ENCODE assay signal across 1 cellular context in the genomic region with DNA sequence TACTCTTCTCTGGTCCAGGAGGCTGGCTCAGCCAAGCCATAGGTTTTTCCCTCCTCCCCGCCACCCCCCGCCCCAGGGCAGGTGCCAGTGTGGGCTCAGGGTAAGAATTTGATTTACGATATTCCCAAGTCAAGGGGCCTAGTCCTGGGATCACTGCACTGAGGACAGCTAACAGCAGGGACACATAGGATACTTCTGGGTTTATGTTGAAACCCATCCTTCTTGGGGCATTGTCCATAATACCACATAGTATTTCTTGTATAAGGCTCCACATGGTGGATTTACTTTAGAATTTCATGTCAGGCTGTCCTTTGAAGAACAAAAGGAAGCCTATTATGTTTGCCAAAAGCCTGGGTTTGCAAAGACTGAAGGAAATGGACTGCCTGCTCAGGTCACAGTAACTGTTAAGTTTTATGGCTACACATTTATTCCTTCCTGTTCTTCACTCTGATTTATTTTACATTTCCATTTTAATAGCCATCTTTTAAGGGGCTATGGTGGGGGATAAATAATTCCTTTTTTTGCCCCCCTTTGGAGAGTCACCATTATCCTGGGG.
TF ChIP-seq lines count a peak whose summit lies in the region.

No MANE protein-coding gene starts in this region.

TF ChIP-seq in HepG2, 621 proteins besides CTCF, POLR2A, EP300 and RAD21 (continued from another document):
- TF ChIP-seq, protein P1, sequence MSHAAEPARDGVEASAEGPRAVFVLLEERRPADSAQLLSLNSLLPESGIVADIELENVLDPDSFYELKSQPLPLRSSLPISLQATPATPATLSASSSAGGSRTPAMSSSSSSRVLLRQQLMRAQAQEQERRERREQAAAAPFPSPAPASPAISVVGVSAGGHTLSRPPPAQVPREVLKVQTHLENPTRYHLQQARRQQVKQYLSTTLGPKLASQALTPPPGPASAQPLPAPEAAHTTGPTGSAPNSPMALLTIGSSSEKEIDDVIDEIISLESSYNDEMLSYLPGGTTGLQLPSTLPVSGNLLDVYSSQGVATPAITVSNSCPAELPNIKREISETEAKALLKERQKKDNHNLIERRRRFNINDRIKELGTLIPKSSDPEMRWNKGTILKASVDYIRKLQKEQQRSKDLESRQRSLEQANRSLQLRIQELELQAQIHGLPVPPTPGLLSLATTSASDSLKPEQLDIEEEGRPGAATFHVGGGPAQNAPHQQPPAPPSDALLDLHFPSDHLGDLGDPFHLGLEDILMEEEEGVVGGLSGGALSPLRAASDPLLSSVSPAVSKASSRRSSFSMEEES (CRISPR knock-in tag; IDR thresholded peaks at IDR 0.05) = no peak
- TF ChIP-seq, protein P2, sequence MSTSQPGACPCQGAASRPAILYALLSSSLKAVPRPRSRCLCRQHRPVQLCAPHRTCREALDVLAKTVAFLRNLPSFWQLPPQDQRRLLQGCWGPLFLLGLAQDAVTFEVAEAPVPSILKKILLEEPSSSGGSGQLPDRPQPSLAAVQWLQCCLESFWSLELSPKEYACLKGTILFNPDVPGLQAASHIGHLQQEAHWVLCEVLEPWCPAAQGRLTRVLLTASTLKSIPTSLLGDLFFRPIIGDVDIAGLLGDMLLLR (CRISPR knock-in tag; IDR thresholded peaks at IDR 0.05) = no peak
- no peak for TF ChIP-seq RARA (CRISPR knock-in tag; IDR thresholded peaks at IDR 0.05)
